1 cellular context compared by ENCODE assay signal in the genomic region with DNA sequence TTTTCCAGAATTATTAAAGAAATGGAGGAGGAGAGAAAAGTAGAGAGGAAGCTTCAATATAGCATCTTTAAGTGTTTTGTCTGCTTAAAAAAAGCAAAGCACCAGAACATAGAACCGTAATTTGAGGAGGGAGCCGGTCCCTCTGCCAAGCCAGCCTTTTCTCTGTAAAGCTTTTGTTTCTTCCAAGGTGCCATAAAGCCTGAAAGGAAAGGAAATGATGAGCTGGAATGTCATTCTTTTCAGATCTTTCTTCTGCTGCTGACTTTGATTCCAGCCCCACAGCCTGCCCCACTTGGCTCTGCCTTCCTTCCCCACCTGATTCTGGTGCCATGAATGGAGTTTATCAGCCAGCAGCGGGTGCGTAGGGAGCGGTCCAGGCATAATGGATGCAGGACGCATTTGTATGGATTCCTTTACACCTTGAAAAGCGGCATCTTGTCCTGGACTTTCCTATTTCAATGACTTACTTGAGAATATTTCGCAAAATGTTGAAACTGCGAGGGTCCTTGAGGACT.
A peak's percentile ranks its signal among the peaks of the same experiment; 100 is the strongest.
TF ChIP-seq lines count a peak whose summit lies in the region.

No MANE protein-coding gene starts in this region.

TF ChIP-seq in H1, 55 proteins besides CTCF, POLR2A, EP300 and RAD21:
- TF ChIP-seq, protein P1, sequence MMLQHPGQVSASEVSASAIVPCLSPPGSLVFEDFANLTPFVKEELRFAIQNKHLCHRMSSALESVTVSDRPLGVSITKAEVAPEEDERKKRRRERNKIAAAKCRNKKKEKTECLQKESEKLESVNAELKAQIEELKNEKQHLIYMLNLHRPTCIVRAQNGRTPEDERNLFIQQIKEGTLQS (IDR thresholded peaks at IDR 0.05; ENCODE audit: insufficient read depth, low read depth, low read length), result no peak
- 0 out of 2 replicates have a peak, but pooled peaks have one; percentile 12 for TF ChIP-seq TEAD4 (IDR thresholded peaks at IDR 0.05; ENCODE audit: low read depth, low read length)
- no peak for TF ChIP-seq SIX5 (IDR thresholded peaks at IDR 0.05; ENCODE audit: low read depth, low read length)
